1 cellular context compared by ENCODE assay signal in genomic region chr4:82733636-82734035, GRCh38.
A peak's percentile ranks its signal among the peaks of the same experiment; 100 is the strongest.
TF ChIP-seq lines count a peak whose summit lies in the region.

No MANE protein-coding gene starts in this region.

TF ChIP-seq in SK-N-SH, 30 proteins besides CTCF, POLR2A, EP300 and RAD21 (continued from another document):
- TF ChIP-seq PBX3 (IDR thresholded peaks at IDR 0.05) (no peak), FOSL2 (IDR thresholded peaks at IDR 0.05; ENCODE audit: borderline replicate concordance, low read depth) (peak; percentile 81), FOXM1 (IDR thresholded peaks at IDR 0.05; ENCODE audit: low read depth) (no peak), SIN3A (IDR thresholded peaks at IDR 0.05; ENCODE audit: borderline replicate concordance, low read depth, low read length) (no peak), TCF12 (IDR thresholded peaks at IDR 0.05) (peak; percentile 60; the same call in 1 of the 2 replicates)
- TF ChIP-seq, protein P1, sequence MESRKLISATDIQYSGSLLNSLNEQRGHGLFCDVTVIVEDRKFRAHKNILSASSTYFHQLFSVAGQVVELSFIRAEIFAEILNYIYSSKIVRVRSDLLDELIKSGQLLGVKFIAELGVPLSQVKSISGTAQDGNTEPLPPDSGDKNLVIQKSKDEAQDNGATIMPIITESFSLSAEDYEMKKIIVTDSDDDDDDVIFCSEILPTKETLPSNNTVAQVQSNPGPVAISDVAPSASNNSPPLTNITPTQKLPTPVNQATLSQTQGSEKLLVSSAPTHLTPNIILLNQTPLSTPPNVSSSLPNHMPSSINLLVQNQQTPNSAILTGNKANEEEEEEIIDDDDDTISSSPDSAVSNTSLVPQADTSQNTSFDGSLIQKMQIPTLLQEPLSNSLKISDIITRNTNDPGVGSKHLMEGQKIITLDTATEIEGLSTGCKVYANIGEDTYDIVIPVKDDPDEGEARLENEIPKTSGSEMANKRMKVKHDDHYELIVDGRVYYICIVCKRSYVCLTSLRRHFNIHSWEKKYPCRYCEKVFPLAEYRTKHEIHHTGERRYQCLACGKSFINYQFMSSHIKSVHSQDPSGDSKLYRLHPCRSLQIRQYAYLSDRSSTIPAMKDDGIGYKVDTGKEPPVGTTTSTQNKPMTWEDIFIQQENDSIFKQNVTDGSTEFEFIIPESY (IDR thresholded peaks at IDR 0.05; ENCODE audit: borderline replicate concordance, low read depth) = no peak
